In genomic region chr5:102715405-102715804, GRCh38 we compare ENCODE assay signal across 12 cellular contexts. TPM values are rescaled to one million over a fixed set of nuclear protein-coding genes. Genes with fewer than 3 reads are reported as not detected.
DNase-seq lines count a peak whose midpoint lies in the region; ATAC-seq and TF ChIP-seq lines count a peak whose summit lies in the region.
"Had no signal": no experiment of that assay in that cellular context is flagged by ENCODE, and none has a peak within 500 bp of the region (broad histone marks: within the 10 kb centered on the region; RNA-seq: fewer than 3 reads in every experiment).

No MANE protein-coding gene starts in this region.

- H3K9me3 ChIP-seq in mammary epithelial cell (replicated peaks; ENCODE audit: insufficient read depth, low read length) = no peaks in the 10 kb centered on the region
- H3K9me3 ChIP-seq: suprapubic skin had no signal

- no peak for TF ChIP-seq CTCF in mammary epithelial cell (conservative IDR thresholded peaks at IDR 0.05 in 1 of 2, IDR thresholded peaks at IDR 0.05 in 1 of 2; ENCODE audit: extremely low read depth in 1 of 2, insufficient read depth in 1 of 2, low read depth in 1 of 2, low read length in 2 of 2)
- TF ChIP-seq CTCF in GM10248 (IDR thresholded peaks at IDR 0.05; ENCODE audit: control extremely low read depth, extremely low read depth, low read depth, missing control alignments) = no peak

- POLR2A ChIA-PET in GM10248 (lab: Yijun Ruan, JAX) = no interaction called here

- no peaks in the 10 kb centered on the region for H4K20me1 ChIP-seq in mammary epithelial cell (ENCODE audit: insufficient read depth, low read length)

- dilution Hi-C loops in mammary epithelial cell (cut with HindIII; ENCODE audit: low sequenced_read_pairs) = loop anchor here (5.0 kb wide), 1 partner anchor 78 kb away; no protein-coding TSS in a partner anchor

- H3K36me3 ChIP-seq in mammary epithelial cell (ENCODE audit: insufficient read depth, low read length) = no peaks in the 10 kb centered on the region
- H3K36me3 ChIP-seq: suprapubic skin had no signal

- intact Hi-C loops in mammary epithelial cell (cut with micrococcal nuclease) = no loop called here

- peaks cover 46% of the 10 kb centered on the region for H3K4me1 ChIP-seq in mammary epithelial cell (ENCODE audit: insufficient read depth, low read length)

- ATAC-seq in GM18909 (IDR thresholded peaks at IDR 0.05; ENCODE audit: poor library complexity, unreplicated experiment) (no peak), HG03175 (IDR thresholded peaks at IDR 0.05; ENCODE audit: unreplicated experiment) (no peak)
- ATAC-seq: left ventricle myocardium superior had no signal

- no peak overlapping the region for H2AFZ ChIP-seq in mammary epithelial cell (ENCODE audit: low read depth, low read length)

- CTCF ChIA-PET in mammary epithelial cell (lab: Charles Lee; ENCODE audit: low non-redundant PET) (no interaction called here), GM10248 (lab: Yijun Ruan, JAX) (interaction anchor here (0.8 to 1.4 kb wide), 5 partner anchors 9 to 84 kb away, joined by 3 to 8 read pairs (median 3); no protein-coding TSS in a partner anchor)

- DNase-seq in EH (ENCODE audit: low read depth) (peak; percentile 80), LHCN-M2 (ENCODE audit: low read depth) (peak; percentile 79), mammary epithelial cell (peak; percentile 84), kidney glomerular epithelial cell (lab: John Stamatoyannopoulos, UW) (peak; percentile 41), GM10248 (ENCODE audit: extremely low spot score) (no peak), iPS-NIHi7 (ENCODE audit: extremely low spot score) (no peak)
- DNase-seq: erythroblast, KG1, left ventricle myocardium superior had no signal

- H3K9ac ChIP-seq in mammary epithelial cell (ENCODE audit: insufficient read depth, low read length) = no peak overlapping the region

- BruUV-seq in mammary epithelial cell (replicated peaks; lab: Mats Ljungman, UMichigan) = no TSS peak

- 4% methylated on average over 3 of the region's 3 CpGs for WGBS in mammary epithelial cell (ENCODE audit: low coverage, missing lambda C conversion rate)

- no peak overlapping the region for H3K4me3 ChIP-seq in mammary epithelial cell (replicated peaks in 1 of 3; ENCODE audit: insufficient read depth in 1 of 3, low read depth in 2 of 3, low read length in 3 of 3)
- H3K4me3 ChIP-seq: suprapubic skin had no signal

- peak overlapping the region; percentile 35 for H3K4me2 ChIP-seq in mammary epithelial cell (ENCODE audit: insufficient read depth, low read depth, low read length)

- H3K27me3 ChIP-seq in mammary epithelial cell (ENCODE audit: insufficient read depth, low read length) = no peaks in the 10 kb centered on the region
- H3K27me3 ChIP-seq: suprapubic skin had no signal

- no peaks in the 10 kb centered on the region for H3K79me2 ChIP-seq in mammary epithelial cell (ENCODE audit: insufficient read depth, low read length)

- H3K27ac ChIP-seq in mammary epithelial cell (ENCODE audit: insufficient read depth, low read depth, low read length) = peak overlapping the region; percentile 44
- H3K27ac ChIP-seq: suprapubic skin had no signal

- in situ Hi-C loops in mammary epithelial cell (cut with MboI; ENCODE audit: low sequenced_read_pairs in 2 of 2) = no loop called here

RNA-seq across cellular contexts. Expression of gene PAM, which starts 39.7 kb away (rescaled TPM):
- total RNA-seq in LHCN-M2 (2014; rRNA removed) = 400 and 504 TPM in 2 replicates
- 114 TPM for polyA plus RNA-seq in LHCN-M2 (2012)
- 100 to 1,000 TPM; 173 to 391 TPM for total RNA-seq in mammary epithelial cell
- 112 TPM for polyA plus RNA-seq in mammary epithelial cell
- polyA minus RNA-seq in mammary epithelial cell = 146 TPM

Comparison
In these comparisons a context has a peak if more than half of its experiments do, and no peak if none do; other contexts are left out.
1. DNase-seq: peak in EH (single experiment), LHCN-M2 (single experiment), mammary epithelial cell (single experiment) and kidney glomerular epithelial cell (single experiment); none in GM10248 (single experiment) and iPS-NIHi7 (single experiment).